8 cellular contexts compared by ENCODE assay signal in genomic region chr2:87531968-87532712, GRCh38.
DNase-seq lines count a peak whose midpoint lies in the region; ATAC-seq, FAIRE-seq and TF ChIP-seq lines count a peak whose summit lies in the region.
"Not testable (repeated sequence)": the region's sequence is repeated elsewhere in the genome, so short reads cannot be mapped to it uniquely, and the experiment has no call there.

No MANE protein-coding gene starts in this region.

- peak overlapping the region; percentile 38 to 87 (median 74) for H3K27ac Mint-ChIP-seq in CD8-positive, alpha-beta memory T cell
- H3K27ac Mint-ChIP-seq in T-cell: peak overlapping the region; percentile 77 to 92
- H3K27ac Mint-ChIP-seq in activated naive CD4-positive, alpha-beta T cell treated with anti-CD3 and anti-CD28 coated beads, Interleukin-2, amount 10 ng/mL, durations not matched to agents 7 days and 5 days: peak overlapping the region; percentile 60
- peak overlapping the region; percentile 1 for H3K27ac Mint-ChIP-seq in chondrocyte (ENCODE audit: unreplicated experiment)
- H3K27ac Mint-ChIP-seq in naive thymus-derived CD8-positive, alpha-beta T cell: peak overlapping the region in 6 of 10 donors; percentile 43 to 89 (median 80)

- H2AFZ ChIP-seq in HepG2 (ENCODE audit: low read length): not testable (repeated sequence)

- TF ChIP-seq RAD21 in HepG2 (CRISPR knock-in tag; IDR thresholded peaks at IDR 0.05): not testable (repeated sequence)

- not testable (repeated sequence) for TF ChIP-seq POLR2A in HepG2 (IDR thresholded peaks at IDR 0.05; ENCODE audit: insufficient read depth in 1 of 2, low read depth in 2 of 2, low read length in 2 of 2); prostate gland (IDR thresholded peaks at IDR 0.05)

- H4K20me1 ChIP-seq in HepG2 (ENCODE audit: insufficient read depth, low read length): not testable (repeated sequence)

- H3K4me2 ChIP-seq in HepG2 (ENCODE audit: low read depth, low read length): not testable (repeated sequence)

- not testable (repeated sequence) for TF ChIP-seq CTCF in chondrocyte (IDR thresholded peaks at IDR 0.05); HepG2 (CRISPR knock-in tag; IDR thresholded peaks at IDR 0.05); prostate gland (IDR thresholded peaks at IDR 0.05)

- not testable (repeated sequence) for TF ChIP-seq EP300 in HepG2 (IDR thresholded peaks at IDR 0.05; ENCODE audit: low read depth in 2 of 2, low read length in 2 of 2); HepG2 (CRISPR knock-in tag; IDR thresholded peaks at IDR 0.05; ENCODE audit: borderline replicate concordance)

- H3K9me3 Mint-ChIP-seq in CD8-positive, alpha-beta memory T cell; T-cell; activated naive CD4-positive, alpha-beta T cell treated with anti-CD3 and anti-CD28 coated beads, Interleukin-2, amount 10 ng/mL, durations not matched to agents 7 days and 5 days; chondrocyte (ENCODE audit: low read depth); naive thymus-derived CD8-positive, alpha-beta T cell: not testable (repeated sequence)

- FAIRE-seq in HepG2 (lab: Jason Lieb, UNC): not testable (repeated sequence)

- not testable (repeated sequence) for ATAC-seq in T-cell (replicated peaks in 1 of 4); naive thymus-derived CD8-positive, alpha-beta T cell
- ATAC-seq in HepG2: peak; percentile 72

- not testable (repeated sequence) for H3K36me3 ChIP-seq in CD8-positive, alpha-beta memory T cell (ENCODE audit: insufficient read depth, low read length); HepG2 (replicated peaks in 1 of 2; ENCODE audit: control insufficient read depth in 1 of 2, insufficient read depth in 2 of 2, low read length in 2 of 2); prostate gland

- CTCF ChIA-PET in CD8-positive, alpha-beta memory T cell (lab: Charles Lee); T-cell (lab: Charles Lee); activated naive CD4-positive, alpha-beta T cell treated with anti-CD3 and anti-CD28 coated beads, Interleukin-2, amount 10 ng/mL, durations not matched to agents 7 days and 5 days (lab: Charles Lee); HepG2 (lab: Yijun Ruan, JAX; ENCODE audit: low intra/inter-chr PET ratio, low total read pairs): not testable (repeated sequence)

- H3K4me1 Mint-ChIP-seq in CD8-positive, alpha-beta memory T cell: peaks cover 10 to 27% (median 13%) of the 10 kb centered on the region in 3 donors
- H3K4me1 Mint-ChIP-seq in T-cell: peaks cover 1 to 40% (median 6%) of the 10 kb centered on the region in 3 donors
- H3K4me1 Mint-ChIP-seq in activated naive CD4-positive, alpha-beta T cell treated with anti-CD3 and anti-CD28 coated beads, Interleukin-2, amount 10 ng/mL, durations not matched to agents 7 days and 5 days: peaks cover 35% of the 10 kb centered on the region
- peaks cover 18% of the 10 kb centered on the region for H3K4me1 Mint-ChIP-seq in chondrocyte (ENCODE audit: low read depth)
- peaks cover 0 to 29% (median 6%) of the 10 kb centered on the region in 4 donors for H3K4me1 Mint-ChIP-seq in naive thymus-derived CD8-positive, alpha-beta T cell

- H3K4me1 ChIP-seq in CD8-positive, alpha-beta memory T cell (ENCODE audit: insufficient read depth, low read length); prostate gland (replicated peaks): not testable (repeated sequence)
- H3K4me1 ChIP-seq in HepG2 (ENCODE audit: insufficient read depth, low read length): peaks cover 26% of the 10 kb centered on the region

- H3K4me3 ChIP-seq in CD8-positive, alpha-beta memory T cell (ENCODE audit: low read length); HepG2 (replicated peaks in 1 of 3; ENCODE audit: insufficient read depth in 1 of 3, low read depth in 2 of 3, low read length in 3 of 3); prostate gland: not testable (repeated sequence)

- not testable (repeated sequence) for H3K27me3 Mint-ChIP-seq in CD8-positive, alpha-beta memory T cell; T-cell; activated naive CD4-positive, alpha-beta T cell treated with anti-CD3 and anti-CD28 coated beads, Interleukin-2, amount 10 ng/mL, durations not matched to agents 7 days and 5 days; chondrocyte (ENCODE audit: low read depth); naive thymus-derived CD8-positive, alpha-beta T cell

- in situ Hi-C loops in HepG2 (cut with HindIII; ENCODE audit: extremely low pct_ligation_motif_present, low pct_unique_long_range_greater_than_20kb): not testable (repeated sequence)

- not testable (repeated sequence) for H3K9me3 ChIP-seq in CD8-positive, alpha-beta memory T cell (ENCODE audit: low read length); HepG2 (ENCODE audit: low read length); prostate gland

- not testable (repeated sequence) for H3K79me2 ChIP-seq in HepG2 (ENCODE audit: insufficient read depth, low read length)

- H3K27ac ChIP-seq in CD8-positive, alpha-beta memory T cell (ENCODE audit: low read depth, low read length); HepG2 (ENCODE audit: extremely low read length, insufficient read depth, low read length); prostate gland: not testable (repeated sequence)

- not testable (repeated sequence) for H3K27me3 ChIP-seq in CD8-positive, alpha-beta memory T cell (ENCODE audit: insufficient read depth, low read length, poor library complexity, severe bottlenecking); HepG2 (ENCODE audit: control insufficient read depth in 1 of 2, insufficient read depth in 2 of 2, low read length in 2 of 2); prostate gland (replicated peaks; ENCODE audit: insufficient read depth)

- WGBS in HepG2 (ENCODE audit: low lambda C conversion rate): 28% methylated on average over 5 of the region's 7 CpGs
- 41% methylated on average over 5 of the region's 7 CpGs for WGBS in prostate gland

- not testable (repeated sequence) for H3K9ac ChIP-seq in HepG2 (ENCODE audit: insufficient read depth, low read depth, low read length)

- intact Hi-C loops in HepG2 (cut with micrococcal nuclease; ENCODE audit: unreplicated experiment); prostate gland (cut with DNase I): not testable (repeated sequence)

- not testable (repeated sequence) for H3K36me3 Mint-ChIP-seq in CD8-positive, alpha-beta memory T cell; T-cell; activated naive CD4-positive, alpha-beta T cell treated with anti-CD3 and anti-CD28 coated beads, Interleukin-2, amount 10 ng/mL, durations not matched to agents 7 days and 5 days; chondrocyte (ENCODE audit: low read depth); naive thymus-derived CD8-positive, alpha-beta T cell

- POLR2A ChIA-PET in CD8-positive, alpha-beta memory T cell (lab: Charles Lee); T-cell (lab: Charles Lee); HepG2 (lab: Yijun Ruan, JAX); naive thymus-derived CD8-positive, alpha-beta T cell (lab: Charles Lee): not testable (repeated sequence)

- H3K4me3 Mint-ChIP-seq in CD8-positive, alpha-beta memory T cell: peak overlapping the region in 3 of 7 donors; percentile 36 to 62 (median 62)
- peak overlapping the region in 1 of 3 donors; percentile 54 for H3K4me3 Mint-ChIP-seq in T-cell
- not testable (repeated sequence) for H3K4me3 Mint-ChIP-seq in activated naive CD4-positive, alpha-beta T cell treated with anti-CD3 and anti-CD28 coated beads, Interleukin-2, amount 10 ng/mL, durations not matched to agents 7 days and 5 days; chondrocyte (ENCODE audit: unreplicated experiment)
- H3K4me3 Mint-ChIP-seq in naive thymus-derived CD8-positive, alpha-beta T cell: peak overlapping the region in 3 of 10 donors; percentile 15 to 38 (median 29)

- not testable (repeated sequence) for BruUV-seq in HepG2 (replicated peaks; lab: Mats Ljungman, UMichigan)

- DNase-seq in AG08395 (ENCODE audit: low spot score) (peak; percentile 1), HepG2 (ENCODE audit: low spot score) (peak; percentile 5), prostate gland (ENCODE audit: low spot score) (peak; percentile 14)
- DNase-seq in CD8-positive, alpha-beta memory T cell; T-cell; activated naive CD4-positive, alpha-beta T cell treated with anti-CD3 and anti-CD28 coated beads, Interleukin-2, amount 10 ng/mL, durations not matched to agents 7 days and 5 days; chondrocyte (ENCODE audit: low spot score); naive thymus-derived CD8-positive, alpha-beta T cell: not testable (repeated sequence)

TF ChIP-seq in HepG2, 621 proteins besides CTCF, POLR2A, EP300 and RAD21 (continues in another document):
- peak; percentile 82 for TF ChIP-seq FOXA3 (CRISPR knock-in tag; IDR thresholded peaks at IDR 0.05)
- TF ChIP-seq SP5 (CRISPR knock-in tag; IDR thresholded peaks at IDR 0.05; ENCODE audit: borderline replicate concordance, low read depth): peak; percentile 45; the same call in 1 of the 2 replicates
- 0 out of 2 replicates have a peak, but pooled peaks have one; percentile 10 for TF ChIP-seq BCL6 (CRISPR knock-in tag; IDR thresholded peaks at IDR 0.05)
- TF ChIP-seq FOXA1, SOX13 (IDR thresholded peaks at IDR 0.05): not testable (repeated sequence)
- TF ChIP-seq FOXA1 (CRISPR knock-in tag; IDR thresholded peaks at IDR 0.05): peak; percentile 66
- TF ChIP-seq FOSL2 (CRISPR knock-in tag; IDR thresholded peaks at IDR 0.05): 0 out of 2 replicates have a peak, but pooled peaks have one; percentile 7
- peak in 1 of 2 experiments; percentile 53; a peak in 2 of 4 replicates for TF ChIP-seq SOX13 (CRISPR knock-in tag; conservative IDR thresholded peaks at IDR 0.05 in 1 of 2, IDR thresholded peaks at IDR 0.05 in 1 of 2)

Comparison
In these comparisons a context has a peak if more than half of its experiments do, and no peak if none do; other contexts are left out.
1. H3K27ac Mint-ChIP-seq: peak in every context shown above with its lines; median percentile 84 in T-cell; 80 in naive thymus-derived CD8-positive, alpha-beta T cell; 74 in CD8-positive, alpha-beta memory T cell; 60 in activated naive CD4-positive, alpha-beta T cell treated with anti-CD3 and anti-CD28 coated beads, Interleukin-2, amount 10 ng/mL, durations not matched to agents 7 days and 5 days; 1 in chondrocyte.